Comparison of ENCODE assay signal across 18 cellular contexts in genomic region chr13:73973156-73973555, GRCh38.
A peak's percentile ranks its signal among the peaks of the same experiment; 100 is the strongest.
DNase-seq lines count a peak whose midpoint lies in the region; ATAC-seq and TF ChIP-seq lines count a peak whose summit lies in the region.
"Had no signal": no experiment of that assay in that cellular context is flagged by ENCODE, and none has a peak within 500 bp of the region (broad histone marks: within the 10 kb centered on the region; RNA-seq: fewer than 3 reads in every experiment).

No MANE protein-coding gene starts in this region.

- H3K27me3 ChIP-seq in CD4-positive, CD25-positive, alpha-beta regulatory T cell (ENCODE audit: control insufficient read depth, insufficient read depth, low read length) = no peaks in the 10 kb centered on the region
- H3K27me3 ChIP-seq: BLaER1 treated with 17β-estradiol and CSF1 and Interleukin-3, amounts not matched to agents 10 nM and 100 nM had no signal

- H2AFZ ChIP-seq in OCI-LY7 (ENCODE audit: low read length) = peak overlapping the region; percentile 39; the same call in 1 of the 2 replicates

- H3K9me2 ChIP-seq in OCI-LY7 (ENCODE audit: insufficient read depth, low read length) = no peaks in the 10 kb centered on the region

- in situ Hi-C loops in ACHN (cut with HindIII; ENCODE audit: low pct_ligation_motif_present, low pct_unique_long_range_greater_than_20kb, low sequenced_read_pairs) = no loop called here

- H3K9me3 Mint-ChIP-seq in CD4-positive, CD25-positive, alpha-beta regulatory T cell = peaks cover 0 to 8% (median 0%) of the 10 kb centered on the region in 7 donors
- peaks cover 12% of the 10 kb centered on the region for H3K9me3 Mint-ChIP-seq in memory B cell

- intact Hi-C loops in OCI-LY7 (cut with micrococcal nuclease; ENCODE audit: unreplicated experiment) = loop anchor here (1.0 to 5.0 kb wide), 3 partner anchors 18 to 1439 kb away; no protein-coding TSS in a partner anchor

- peaks cover 36% of the 10 kb centered on the region for H3K36me3 Mint-ChIP-seq in CD4-positive, CD25-positive, alpha-beta regulatory T cell
- H3K36me3 Mint-ChIP-seq in memory B cell = peaks cover 21% of the 10 kb centered on the region

- BruUV-seq in OCI-LY7 (replicated peaks; lab: Mats Ljungman, UMichigan) = no TSS peak

- H3K4me3 ChIP-seq in CD4-positive, CD25-positive, alpha-beta regulatory T cell (ENCODE audit: low read depth, low read length) = no peak overlapping the region
- peak overlapping the region; percentile 43; the same call in 1 of the 2 replicates for H3K4me3 ChIP-seq in GM12864 (ENCODE audit: low read depth, low read length)
- peak overlapping the region; percentile 68 for H3K4me3 ChIP-seq in OCI-LY7 (ENCODE audit: low read depth, low read length, poor library complexity, severe bottlenecking)
- H3K4me3 ChIP-seq: A549; BLaER1 treated with 17β-estradiol and CSF1 and Interleukin-3, amounts not matched to agents 10 nM and 100 nM; GM12878; K562 had no signal

- H3K27me3 Mint-ChIP-seq in CD4-positive, CD25-positive, alpha-beta regulatory T cell = no peaks in the 10 kb centered on the region
- no peaks in the 10 kb centered on the region for H3K27me3 Mint-ChIP-seq in memory B cell

- CTCF ChIA-PET in OCI-LY7 (lab: Charles Lee; ENCODE audit: unreplicated experiment) = interaction anchor here (1.7 kb wide), 1 partner anchor 18 kb away, joined by 7 read pairs; no protein-coding TSS in a partner anchor

- H3K27ac Mint-ChIP-seq in CD4-positive, CD25-positive, alpha-beta regulatory T cell = peak overlapping the region in 2 of 3 donors; percentile 0 to 26
- H3K27ac Mint-ChIP-seq in memory B cell = peak overlapping the region; percentile 56

- POLR2A ChIA-PET in OCI-LY7 (lab: Charles Lee) = interaction anchor here (0.8 to 11.0 kb wide), 18 partner anchors 13 to 578 kb away, joined by 3 to 306 read pairs (median 4); partner anchors contain the start of gene KLF12

- no peaks in the 10 kb centered on the region for H4K20me1 ChIP-seq in OCI-LY7 (ENCODE audit: insufficient read depth, low read length)
- H4K20me1 ChIP-seq: BLaER1 treated with 17β-estradiol and CSF1 and Interleukin-3, amounts not matched to agents 10 nM and 100 nM had no signal

- H3K4me1 ChIP-seq in CD4-positive, CD25-positive, alpha-beta regulatory T cell (ENCODE audit: control insufficient read depth, insufficient read depth, low read length, poor library complexity, severe bottlenecking) = peaks cover 6% of the 10 kb centered on the region
- H3K4me1 ChIP-seq in OCI-LY7 (ENCODE audit: insufficient read depth, low read length, poor library complexity, severe bottlenecking) = peaks cover 96% of the 10 kb centered on the region
- H3K4me1 ChIP-seq: A549 had no signal

- TF ChIP-seq CTCF in GM12864 (IDR thresholded peaks at IDR 0.05; ENCODE audit: low read depth, low read length, missing control alignments) (no peak), OCI-LY7 (conservative IDR thresholded peaks at IDR 0.05; ENCODE audit: low read length) (no peak)

- peaks cover 87% of the 10 kb centered on the region for H3K79me2 ChIP-seq in OCI-LY7 (ENCODE audit: insufficient read depth, low read depth, low read length)

- DNase-seq in CD4-positive, CD25-positive, alpha-beta regulatory T cell = no peak
- DNase-seq in GM12864 (ENCODE audit: low read depth) (no peak), OCI-LY7 (ENCODE audit: low spot score) (peak; percentile 73), memory B cell (ENCODE audit: low spot score in 2 of 2) (no peak), cerebellar nuclear complex (lab: John Stamatoyannopoulos, UW) (no peak), ACHN (no peak)
- DNase-seq: GF-D8; NCI-H1436; NCI-H1930; NK-92 treated with Interleukin-12 subunit alpha and Interleukin-12 subunit beta, amount 100 ng/mL, for 24 hours; OCI-M1; Right ventricle myocardium superior had no signal

- H3K36me3 ChIP-seq in CD4-positive, CD25-positive, alpha-beta regulatory T cell (ENCODE audit: control insufficient read depth, insufficient read depth, low read length) = peaks cover 3% of the 10 kb centered on the region
- H3K36me3 ChIP-seq in OCI-LY7 (ENCODE audit: insufficient read depth, low read length) = peaks cover 15% of the 10 kb centered on the region

- peaks cover 41 to 78% (median 58%) of the 10 kb centered on the region in 4 donors for H3K4me1 Mint-ChIP-seq in CD4-positive, CD25-positive, alpha-beta regulatory T cell
- H3K4me1 Mint-ChIP-seq in memory B cell = peaks cover 39% of the 10 kb centered on the region

- H3K4me3 Mint-ChIP-seq in CD4-positive, CD25-positive, alpha-beta regulatory T cell = no peak overlapping the region
- peak overlapping the region; percentile 28 for H3K4me3 Mint-ChIP-seq in memory B cell

- ATAC-seq in CD4-positive, CD25-positive, alpha-beta regulatory T cell (ENCODE audit: low read depth in 2 of 2) = no peak
- ATAC-seq in memory B cell (ENCODE audit: low read depth) = peak; percentile 35
- ATAC-seq in HG02623 (IDR thresholded peaks at IDR 0.05; ENCODE audit: unreplicated experiment) = no peak
- no peak for ATAC-seq in GM21528 (IDR thresholded peaks at IDR 0.05; ENCODE audit: low FRiP score, unreplicated experiment)
- ATAC-seq: A549, GM12878, K562 had no signal

- peak overlapping the region; percentile 95 for H3K4me2 ChIP-seq in OCI-LY7 (ENCODE audit: low read length)
- H3K4me2 ChIP-seq: A549; BLaER1 treated with 17β-estradiol and CSF1 and Interleukin-3, amounts not matched to agents 10 nM and 100 nM had no signal

- no peaks in the 10 kb centered on the region for H3K9me3 ChIP-seq in CD4-positive, CD25-positive, alpha-beta regulatory T cell (ENCODE audit: control insufficient read depth in 2 of 2, low read length in 2 of 2)
- H3K9me3 ChIP-seq in OCI-LY7 (ENCODE audit: low read length) = no peaks in the 10 kb centered on the region
- H3K9me3 ChIP-seq: A549 had no signal

- H3K27ac ChIP-seq in CD4-positive, CD25-positive, alpha-beta regulatory T cell (ENCODE audit: insufficient read depth, low read length, poor library complexity, severe bottlenecking) = no peak overlapping the region
- H3K27ac ChIP-seq in OCI-LY7 (ENCODE audit: low read depth, low read length, poor library complexity, severe bottlenecking) = peak overlapping the region; percentile 99
- H3K27ac ChIP-seq: A549; BLaER1 treated with 17β-estradiol and CSF1 and Interleukin-3, amounts not matched to agents 10 nM and 100 nM had no signal
